ENCODE assay signal across 18 cellular contexts in the genomic region with DNA sequence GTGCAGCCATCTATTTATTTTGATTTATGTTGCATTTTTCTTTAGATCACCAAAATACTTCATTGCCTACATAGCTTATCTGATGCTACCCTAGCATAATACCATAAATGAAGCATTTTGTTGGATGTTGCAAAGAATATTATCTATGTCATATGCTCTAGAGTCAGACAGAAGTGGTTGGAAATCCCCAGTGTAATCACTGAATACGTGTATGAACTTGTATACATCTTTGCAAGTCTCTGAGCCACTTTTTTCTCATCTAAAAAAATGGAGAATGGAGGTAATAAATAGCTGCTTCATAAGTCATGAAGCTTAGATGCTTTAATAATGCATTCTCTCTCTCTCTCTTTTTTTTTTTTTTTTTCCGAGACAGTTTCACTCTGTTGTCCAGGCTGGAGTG. TPM values are rescaled to one million over a fixed set of nuclear protein-coding genes. Genes with fewer than 3 reads are reported as not detected.
A peak's percentile ranks its signal among the peaks of the same experiment; 100 is the strongest.
DNase-seq lines count a peak whose midpoint lies in the region; ATAC-seq and TF ChIP-seq lines count a peak whose summit lies in the region.
"Had no signal": no experiment of that assay in that cellular context is flagged by ENCODE, and none has a peak within 500 bp of the region (broad histone marks: within the 10 kb centered on the region; RNA-seq: fewer than 3 reads in every experiment).

No MANE protein-coding gene starts in this region.

- POLR2A ChIA-PET in MCF 10A (lab: Yijun Ruan, JAX): interaction anchor here (0.9 to 3.5 kb wide), 10 partner anchors 12 to 109 kb away, joined by 3 to 24 read pairs (median 5); no protein-coding TSS in a partner anchor
- POLR2A ChIA-PET in activated CD8-positive, alpha-beta T cell treated with anti-CD3 and anti-CD28 coated beads for 36 hours (lab: Charles Lee): interaction anchor here (0.8 to 24.7 kb wide), 4 partner anchors 8 to 141 kb away, joined by 3 to 840 read pairs (median 268); a partner anchor contains a TSS

- H3K4me1 ChIP-seq in breast epithelium: peaks cover 0 to 11% of the 10 kb centered on the region in 2 donors
- no peaks in the 10 kb centered on the region for H3K4me1 ChIP-seq in MM.1S (ENCODE audit: low read length)
- H3K4me1 ChIP-seq: BE2C had no signal

- H2AFZ ChIP-seq in MM.1S (ENCODE audit: low read length): no peak overlapping the region

- H3K27ac Mint-ChIP-seq in MCF 10A (ENCODE audit: low read depth, unreplicated experiment): no peak overlapping the region
- peak overlapping the region; percentile 97 for H3K27ac Mint-ChIP-seq in activated CD8-positive, alpha-beta T cell treated with anti-CD3 and anti-CD28 coated beads for 36 hours
- H3K27ac Mint-ChIP-seq: endodermal cell, progenitor cell of endocrine pancreas had no signal

- H3K4me2 ChIP-seq in MM.1S (ENCODE audit: low read depth, low read length): no peak overlapping the region

- no peaks in the 10 kb centered on the region for H3K9me3 ChIP-seq in breast epithelium
- no peaks in the 10 kb centered on the region for H3K9me3 ChIP-seq in MM.1S (replicated peaks; ENCODE audit: insufficient read depth, low read length)
- H3K9me3 ChIP-seq: BE2C, spleen, vagina had no signal

- peak; percentile 33 for DNase-seq in MCF 10A (ENCODE audit: unreplicated experiment)
- DNase-seq in breast epithelium (ENCODE audit: low spot score in 2 of 2): no peak
- no peak for DNase-seq in activated CD8-positive, alpha-beta T cell treated with anti-CD3 and anti-CD28 coated beads for 36 hours
- no peak for DNase-seq in stimulated activated CD4-positive, alpha-beta T cell treated with anti-CD3 and anti-CD28 coated beads, Interleukin-4, amount 100 ng/mL, for 24 hours
- no peak for DNase-seq in pons (ENCODE audit: low spot score)
- DNase-seq in HUDEP-2 (lab: John Stamatoyannopoulos, UW; ENCODE audit: unreplicated experiment in 76 of 76): no peak
- DNase-seq in MM.1S: no peak
- DNase-seq: activated gamma-delta T cell treated with Interleukin-2 at 50 U/mL for 16 hours, BE2C, DMS153, endodermal cell, foreskin fibroblast, spleen had no signal

- no peaks in the 10 kb centered on the region for H4K20me1 ChIP-seq in MM.1S (ENCODE audit: insufficient read depth, low read length)

- CTCF ChIA-PET in MCF 10A (lab: Yijun Ruan, JAX): interaction anchor here (0.6 to 3.8 kb wide), 7 partner anchors 9 to 109 kb away, joined by 3 to 22 read pairs (median 4); no protein-coding TSS in a partner anchor
- CTCF ChIA-PET in activated CD8-positive, alpha-beta T cell treated with anti-CD3 and anti-CD28 coated beads for 36 hours (lab: Charles Lee): interaction anchor here (1.6 to 26.8 kb wide), 5 partner anchors 13 to 109 kb away, joined by 4 to 913 read pairs (median 10); a partner anchor contains a TSS

- H3K27me3 Mint-ChIP-seq in MCF 10A (ENCODE audit: insufficient read depth, unreplicated experiment): no peaks in the 10 kb centered on the region
- H3K27me3 Mint-ChIP-seq in activated CD8-positive, alpha-beta T cell treated with anti-CD3 and anti-CD28 coated beads for 36 hours: no peaks in the 10 kb centered on the region
- H3K27me3 Mint-ChIP-seq: progenitor cell of endocrine pancreas had no signal

- intact Hi-C loops in MCF 10A (cut with micrococcal nuclease): no loop called here
- intact Hi-C loops in breast epithelium (cut with DNase I; ENCODE audit: low total_unique reads): no loop called here
- intact Hi-C loops in activated CD8-positive, alpha-beta T cell treated with anti-CD3 and anti-CD28 coated beads for 36 hours (cut with micrococcal nuclease): no loop called here

- H3K27me3 ChIP-seq in breast epithelium: no peaks in the 10 kb centered on the region
- H3K27me3 ChIP-seq in MM.1S (replicated peaks; ENCODE audit: insufficient read depth, low read length): no peaks in the 10 kb centered on the region
- H3K27me3 ChIP-seq: BE2C, cardiac muscle cell, spleen, vagina had no signal

- peaks cover 11% of the 10 kb centered on the region for H3K4me1 Mint-ChIP-seq in MCF 10A (ENCODE audit: insufficient read depth, unreplicated experiment)
- peaks cover 92% of the 10 kb centered on the region for H3K4me1 Mint-ChIP-seq in activated CD8-positive, alpha-beta T cell treated with anti-CD3 and anti-CD28 coated beads for 36 hours (ENCODE audit: low read depth)

- no peaks in the 10 kb centered on the region for H3F3A ChIP-seq in MM.1S (ENCODE audit: insufficient read depth, low read length)

- no peak for TF ChIP-seq POLR2A in breast epithelium (IDR thresholded peaks at IDR 0.05)

- no peaks in the 10 kb centered on the region for H3K79me2 ChIP-seq in MM.1S (ENCODE audit: low read length)

- H3K4me3 Mint-ChIP-seq in MCF 10A (ENCODE audit: unreplicated experiment): no peak overlapping the region
- H3K4me3 Mint-ChIP-seq in activated CD8-positive, alpha-beta T cell treated with anti-CD3 and anti-CD28 coated beads for 36 hours: peak overlapping the region; percentile 43
- H3K4me3 Mint-ChIP-seq: endodermal cell had no signal

- H3K9me3 Mint-ChIP-seq in MCF 10A (ENCODE audit: unreplicated experiment): no peaks in the 10 kb centered on the region
- H3K9me3 Mint-ChIP-seq in activated CD8-positive, alpha-beta T cell treated with anti-CD3 and anti-CD28 coated beads for 36 hours: no peaks in the 10 kb centered on the region
- H3K9me3 Mint-ChIP-seq: endodermal cell had no signal

- TF ChIP-seq CTCF in MCF 10A (IDR thresholded peaks at IDR 0.05; ENCODE audit: unreplicated experiment): no peak
- no peak for TF ChIP-seq CTCF in breast epithelium (IDR thresholded peaks at IDR 0.05)
- no peak for TF ChIP-seq CTCF in activated CD8-positive, alpha-beta T cell treated with anti-CD3 and anti-CD28 coated beads for 36 hours (IDR thresholded peaks at IDR 0.05)
- no peak for TF ChIP-seq CTCF in MM.1S (IDR thresholded peaks at IDR 0.05; ENCODE audit: low read length)

- H3K27ac ChIP-seq in breast epithelium (no peak overlapping the region), MM.1S (ENCODE audit: low read length) (no peak overlapping the region)
- H3K27ac ChIP-seq: cardiac muscle cell, vagina had no signal

- no TSS peak for BruUV-seq in MCF 10A (replicated peaks; lab: Mats Ljungman, UMichigan)

- ATAC-seq in activated CD8-positive, alpha-beta T cell treated with anti-CD3 and anti-CD28 coated beads for 36 hours: no peak
- peak; percentile 43 for ATAC-seq in esophagus mucosa
- ATAC-seq: HepG2 had no signal

- H3K36me3 Mint-ChIP-seq in MCF 10A (ENCODE audit: insufficient read depth, unreplicated experiment): no peaks in the 10 kb centered on the region
- peaks cover 83% of the 10 kb centered on the region for H3K36me3 Mint-ChIP-seq in activated CD8-positive, alpha-beta T cell treated with anti-CD3 and anti-CD28 coated beads for 36 hours (ENCODE audit: low read depth)

- no peaks in the 10 kb centered on the region for H3K9me2 ChIP-seq in MM.1S (replicated peaks; ENCODE audit: insufficient read depth, low read length)

- H3K4me3 ChIP-seq in breast epithelium: no peak overlapping the region
- no peak overlapping the region for H3K4me3 ChIP-seq in MM.1S (ENCODE audit: low read length)
- H3K4me3 ChIP-seq: cardiac muscle cell, spleen, vagina had no signal

- H3K9ac ChIP-seq in MM.1S (ENCODE audit: low read length): no peak overlapping the region

- no peaks in the 10 kb centered on the region for H3K36me3 ChIP-seq in breast epithelium
- no peaks in the 10 kb centered on the region for H3K36me3 ChIP-seq in MM.1S (replicated peaks; ENCODE audit: insufficient read depth, low read length)
- H3K36me3 ChIP-seq: vagina had no signal

RNA-seq across cellular contexts. Expression of a gene that starts 18.5 kb away (rescaled TPM):
- total RNA-seq in MCF 10A (2022): 52.5 and 55.4 TPM in 2 replicates
- total RNA-seq in breast epithelium: 100 to 1,000 TPM in 2 of 3 donors, 10 to 100 TPM in 1; 50.7 to 116 (median 107) TPM
- 100 to 1,000 TPM; 340 to 351 TPM for total RNA-seq in activated CD8-positive, alpha-beta T cell treated with anti-CD3 and anti-CD28 coated beads for 36 hours
- total RNA-seq in esophagus mucosa: 25.2 TPM
